In the genomic region with DNA sequence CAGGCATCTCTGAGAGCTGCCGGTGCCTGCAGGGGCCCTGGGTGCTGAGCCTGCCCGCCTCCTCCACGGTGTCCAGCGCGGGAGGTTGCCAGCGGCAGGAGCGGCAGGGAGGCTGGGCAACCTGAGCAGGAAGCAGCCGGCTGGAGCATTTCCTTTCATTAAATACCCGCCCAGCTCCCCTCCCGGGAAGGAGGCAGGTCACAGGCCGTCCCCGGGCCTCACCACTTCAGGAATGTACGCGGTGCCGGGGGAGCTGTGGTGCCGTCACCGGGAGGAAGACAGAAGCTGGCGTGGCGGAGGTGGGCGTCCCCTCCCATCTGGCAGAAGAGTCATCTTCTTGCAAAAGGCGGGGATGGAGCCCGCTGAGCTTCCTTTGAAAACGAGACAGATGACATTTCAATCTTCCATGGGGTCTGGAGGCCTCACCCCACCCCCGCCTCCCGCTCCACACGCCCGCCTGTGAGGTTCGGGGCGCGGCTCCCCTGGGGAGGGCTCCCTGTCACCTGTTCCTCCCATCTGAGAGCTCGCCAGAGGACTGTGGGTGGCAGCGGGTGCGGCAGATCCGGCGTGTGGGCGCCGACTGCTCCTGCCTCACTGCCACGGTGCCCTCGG, we compare ENCODE assay signal across 8 cellular contexts. TPM values are rescaled to one million over a fixed set of nuclear protein-coding genes. Genes with fewer than 3 reads are reported as not detected.
A peak's percentile ranks its signal among the peaks of the same experiment; 100 is the strongest.
DNase-seq lines count a peak whose midpoint lies in the region; ATAC-seq, FAIRE-seq and TF ChIP-seq lines count a peak whose summit lies in the region.

No MANE protein-coding gene starts in this region.

- no peak overlapping the region for H3K27ac ChIP-seq in H1 (ENCODE audit: low read depth, low read length)
- H3K27ac ChIP-seq in osteoblast (ENCODE audit: low read depth, low read length), result no peak overlapping the region

- H4K20me1 ChIP-seq in H1 (replicated peaks in 1 of 2; ENCODE audit: control insufficient read depth in 1 of 2, insufficient read depth in 2 of 2, low read length in 2 of 2) (peaks cover 0 to 2% of the 10 kb centered on the region in 2 experiments), osteoblast (ENCODE audit: insufficient read depth, low read length) (no peaks in the 10 kb centered on the region)

- H3K9me3 ChIP-seq in H1 (ENCODE audit: insufficient read depth in 2 of 2, low read depth in 1 of 2, low read length in 1 of 2), result peaks cover 18 to 73% of the 10 kb centered on the region in 2 experiments
- peaks cover 14% of the 10 kb centered on the region for H3K9me3 ChIP-seq in osteoblast (ENCODE audit: low read depth, low read length)

- H3K4ac ChIP-seq in H1 (replicated peaks; ENCODE audit: insufficient read length, low read depth, low read length), result no peak overlapping the region

- H4K91ac ChIP-seq in H1 (replicated peaks; ENCODE audit: insufficient read length, low read length), result no peak overlapping the region

- H4K8ac ChIP-seq in H1 (ENCODE audit: extremely low read depth, insufficient read depth, low read length), result peak overlapping the region; percentile 51; the same call in 1 of the 2 replicates

- CTCF ChIA-PET in activated CD4-positive, alpha-beta memory T cell treated with anti-CD3 and anti-CD28 coated beads, Interleukin-2, amount 10 ng/mL, durations not matched to agents 7 days and 5 days (lab: Charles Lee), result interaction anchor here (0.6 kb wide), 1 partner anchor 285 kb away, joined by 3 read pairs; no protein-coding TSS in a partner anchor
- CTCF ChIA-PET in H1 (lab: Charles Lee; ENCODE audit: partially characterized antibody), result interaction anchor here (1.8 kb wide), 1 partner anchor 17 kb away, joined by 5 read pairs; no protein-coding TSS in a partner anchor

- H3K4me1 ChIP-seq in H1 (replicated peaks in 1 of 4; ENCODE audit: control insufficient read depth in 3 of 4, insufficient read depth in 4 of 4, low read length in 3 of 4) (peaks cover 0 to 5% (median 0%) of the 10 kb centered on the region in 4 experiments; a peak in 1 of 7 replicates), osteoblast (ENCODE audit: insufficient read depth, low read length) (no peaks in the 10 kb centered on the region)

- H3K27me3 ChIP-seq in H1 (replicated peaks in 1 of 4; ENCODE audit: control insufficient read depth in 3 of 4, extremely low read depth in 1 of 4, insufficient read depth in 3 of 4, low read length in 3 of 4), result no peaks in the 10 kb centered on the region
- peaks cover 46% of the 10 kb centered on the region for H3K27me3 ChIP-seq in osteoblast (ENCODE audit: insufficient read depth, low read length)

- TF ChIP-seq RAD21 in H1 (IDR thresholded peaks at IDR 0.05 in 1 of 2, conservative IDR thresholded peaks at IDR 0.05 in 1 of 2; ENCODE audit: low read depth in 2 of 2, low read length in 2 of 2), result no peak

- H2BK12ac ChIP-seq in H1 (ENCODE audit: low read depth, low read length), result no peak overlapping the region

- no peaks in the 10 kb centered on the region for H3K9me3 Mint-ChIP-seq in activated CD4-positive, alpha-beta memory T cell treated with anti-CD3 and anti-CD28 coated beads, Interleukin-2, amount 10 ng/mL, durations not matched to agents 7 days and 5 days

- no peak for ATAC-seq in GM18873 (IDR thresholded peaks at IDR 0.05; ENCODE audit: low FRiP score, unreplicated experiment)

- POLR2A ChIA-PET in activated CD4-positive, alpha-beta memory T cell treated with anti-CD3 and anti-CD28 coated beads, Interleukin-2, amount 10 ng/mL, durations not matched to agents 7 days and 5 days (lab: Charles Lee), result interaction anchor here (1.0 to 1.8 kb wide), 4 partner anchors 16 to 33 kb away, joined by 4 to 8 read pairs (median 4); a partner anchor contains a TSS
- POLR2A ChIA-PET in H1 (lab: Charles Lee; ENCODE audit: partially characterized antibody), result no interaction called here

- H3K27ac Mint-ChIP-seq in activated CD4-positive, alpha-beta memory T cell treated with anti-CD3 and anti-CD28 coated beads, Interleukin-2, amount 10 ng/mL, durations not matched to agents 7 days and 5 days, result no peak overlapping the region

- no peak overlapping the region for H2BK120ac ChIP-seq in H1 (replicated peaks; ENCODE audit: low read depth, low read length)

- TF ChIP-seq EP300 in H1 (IDR thresholded peaks at IDR 0.05; ENCODE audit: borderline replicate concordance in 1 of 2, low read depth in 2 of 2, low read length in 2 of 2), result no peak

- H3K4me3 Mint-ChIP-seq in activated CD4-positive, alpha-beta memory T cell treated with anti-CD3 and anti-CD28 coated beads, Interleukin-2, amount 10 ng/mL, durations not matched to agents 7 days and 5 days, result peak overlapping the region; percentile 46

- H3K36me3 ChIP-seq in H1 (ENCODE audit: control insufficient read depth in 2 of 4, insufficient read depth in 4 of 4, low read length in 3 of 4) (no peaks in the 10 kb centered on the region), osteoblast (ENCODE audit: insufficient read depth, low read length) (no peaks in the 10 kb centered on the region)

- no peak for FAIRE-seq in H1 (lab: Jason Lieb, UNC)

- no peak overlapping the region for H3K9ac ChIP-seq in H1 (replicated peaks in 1 of 4; ENCODE audit: extremely low read depth in 1 of 4, low read depth in 3 of 4, low read length in 3 of 4)

- H3K4me3 ChIP-seq in H1 (ENCODE audit: extremely low read depth in 1 of 4, insufficient read depth in 2 of 4, low read depth in 3 of 4, low read length in 4 of 4) (no peak overlapping the region), osteoblast (ENCODE audit: insufficient read depth, low read length) (no peak overlapping the region)

- in situ Hi-C loops in KBM-7 (cut with MboI; ENCODE audit: low pct_unique_long_range_greater_than_20kb, low sequenced_read_pairs), result no loop called here
- in situ Hi-C loops in GM13976 (cut with MboI; ENCODE audit: low sequenced_read_pairs, unreplicated experiment), result no loop called here

- peak overlapping the region; percentile 19; the same call in 1 of the 2 replicates for H3K18ac ChIP-seq in H1 (ENCODE audit: extremely low read depth, low read length)

- H3K79me1 ChIP-seq in H1 (ENCODE audit: low read depth, low read length), result no peaks in the 10 kb centered on the region

- H3K27me3 Mint-ChIP-seq in activated CD4-positive, alpha-beta memory T cell treated with anti-CD3 and anti-CD28 coated beads, Interleukin-2, amount 10 ng/mL, durations not matched to agents 7 days and 5 days, result peaks cover 40% of the 10 kb centered on the region

- H3K36me3 Mint-ChIP-seq in activated CD4-positive, alpha-beta memory T cell treated with anti-CD3 and anti-CD28 coated beads, Interleukin-2, amount 10 ng/mL, durations not matched to agents 7 days and 5 days (ENCODE audit: low read depth), result no peaks in the 10 kb centered on the region

- no peak overlapping the region for H2BK5ac ChIP-seq in H1 (ENCODE audit: low read depth, low read length)

- H3K56ac ChIP-seq in H1 (replicated peaks; ENCODE audit: insufficient read length, low read depth, low read length), result no peak overlapping the region

- no peak for TF ChIP-seq POLR2A in H1 (IDR thresholded peaks at IDR 0.05; ENCODE audit: control extremely low read depth in 1 of 2, low read depth in 2 of 2, low read length in 2 of 2)

- peaks cover 10% of the 10 kb centered on the region; the same call in 1 of the 2 replicates for H3K23me2 ChIP-seq in H1 (ENCODE audit: low read depth, low read length)

- H3K4me1 Mint-ChIP-seq in activated CD4-positive, alpha-beta memory T cell treated with anti-CD3 and anti-CD28 coated beads, Interleukin-2, amount 10 ng/mL, durations not matched to agents 7 days and 5 days, result peaks cover 28% of the 10 kb centered on the region

- no peak overlapping the region for H3K14ac ChIP-seq in H1 (ENCODE audit: insufficient read length)

- H2BK20ac ChIP-seq in H1 (ENCODE audit: low read length), result no peak overlapping the region

- DNase-seq in KBM-7 (peak; percentile 71), H1 (ENCODE audit: low read depth in 1 of 2, low spot score in 2 of 2) (peak in 1 of 2 experiments; percentile 33), osteoblast (ENCODE audit: insufficient read length, low spot score, missing footprints) (peak; percentile 96), GM13976 (ENCODE audit: low spot score) (no peak), NK-92 (lab: John Stamatoyannopoulos, UW; ENCODE audit: unreplicated experiment) (no peak), NOMO-1 treated with DMSO at 0.1 percent for 48 hours (lab: John Stamatoyannopoulos, UW; ENCODE audit: unreplicated experiment) (no peak)
- DNase-seq in activated CD4-positive, alpha-beta memory T cell treated with anti-CD3 and anti-CD28 coated beads, Interleukin-2, amount 10 ng/mL, durations not matched to agents 7 days and 5 days, result peak; percentile 51

- H3K4me2 ChIP-seq in H1 (ENCODE audit: insufficient read depth in 1 of 2, low read depth in 2 of 2, low read length in 2 of 2), result peak overlapping the region; percentile 9 to 13; a peak in 1 of 4 replicates
- peak overlapping the region; percentile 28 for H3K4me2 ChIP-seq in osteoblast (ENCODE audit: insufficient read depth, low read length)

- no peak overlapping the region; the same call in 1 of the 2 replicates for H2AFZ ChIP-seq in H1 (ENCODE audit: low read length)
- H2AFZ ChIP-seq in osteoblast (ENCODE audit: low read length), result no peak overlapping the region

- WGBS in H1 (ENCODE audit: extremely low coverage in 1 of 2, insufficient coverage in 1 of 2, insufficient read length in 1 of 2, insufficient replicate concordance in 2 of 2, low coverage in 1 of 2, low lambda C conversion rate in 2 of 2, missing lambda C conversion rate in 1 of 2), 2 experiments, result 76% methylated on average over 33 of the region's 39 CpGs; no CpG with 5 or more reads in 1 of the 2 experiments

- no peak overlapping the region for H2BK15ac ChIP-seq in H1 (ENCODE audit: low read length)

- H3K79me2 ChIP-seq in H1 (ENCODE audit: control insufficient read depth in 1 of 2, insufficient read depth in 2 of 2, low read length in 2 of 2) (no peaks in the 10 kb centered on the region), osteoblast (ENCODE audit: insufficient read depth, low read length) (no peaks in the 10 kb centered on the region)

- no peak overlapping the region for H3K23ac ChIP-seq in H1 (ENCODE audit: insufficient read length)

- TF ChIP-seq CTCF in H1 (IDR thresholded peaks at IDR 0.05; ENCODE audit: control extremely low read depth in 1 of 3, insufficient read depth in 1 of 3, low read depth in 1 of 3, low read length in 3 of 3), result no peak
- no peak for TF ChIP-seq CTCF in osteoblast (IDR thresholded peaks at IDR 0.05; ENCODE audit: extremely low read depth, low read depth, low read length)
- TF ChIP-seq CTCF in GM13976 (IDR thresholded peaks at IDR 0.05; ENCODE audit: borderline replicate concordance, control extremely low read depth, extremely low read depth, insufficient read depth, missing control alignments), result no peak

- H4K5ac ChIP-seq in H1 (ENCODE audit: insufficient read length, low read depth, low read length), result no peak overlapping the region

- no peak overlapping the region for H2AK5ac ChIP-seq in H1 (ENCODE audit: low read depth, low read length)

RNA-seq across cellular contexts. Expression of a gene that starts 16.0 kb away (rescaled TPM):
- total RNA-seq in activated CD4-positive, alpha-beta memory T cell treated with anti-CD3 and anti-CD28 coated beads, Interleukin-2, amount 10 ng/mL, durations not matched to agents 7 days and 5 days, result under 1 TPM; 0.10 to 0.13 TPM
- 5.7 and 6.4 TPM in 2 replicates for total RNA-seq in H1 (2021; fragmentation: NEBNext Ultra II Directional; extraction: Animal tissue kit (Norgen Biotek cat#: 25700))
- polyA plus RNA-seq in H1 (2011; rRNA removed), result 2.2 and 4.5 TPM in 2 replicates
- 3.4 TPM for polyA plus RNA-seq in H1 (2011; cell fraction: cytosol; rRNA removed)
- 6.4 TPM for polyA plus RNA-seq in H1 (2011; cell fraction: nucleus; rRNA removed)
- polyA plus RNA-seq in H1 (2012, experiment 1 of 2), result 2.6 to 3.6 TPM (median 3.4 TPM) in 4 replicates
- 3.8 TPM for polyA plus RNA-seq in H1 (2012, experiment 2 of 2)
- 4.4 TPM for polyA plus RNA-seq in H1 (2013, experiment 1 of 2)
- polyA plus RNA-seq in H1 (2013, experiment 2 of 2), result 4.6 TPM
- 0.51 and 1.2 TPM in 2 replicates for polyA minus RNA-seq in H1 (2011; rRNA and poly(A)+ RNA removed)
- 1.8 TPM for polyA minus RNA-seq in H1 (2011; cell fraction: cytosol; rRNA and poly(A)+ RNA removed)
- polyA minus RNA-seq in H1 (2011; cell fraction: nucleus; rRNA and poly(A)+ RNA removed), result 3.5 TPM
- total RNA-seq in osteoblast, result under 0.01 TPM in 1 of 2 replicates, not detected in the other

RNA-seq across cellular contexts. Expression of a gene that starts 26.8 kb away (rescaled TPM):
- 10 to 100 TPM; 21.3 to 22.6 TPM for total RNA-seq in activated CD4-positive, alpha-beta memory T cell treated with anti-CD3 and anti-CD28 coated beads, Interleukin-2, amount 10 ng/mL, durations not matched to agents 7 days and 5 days
- 3.5 and 5.1 TPM in 2 replicates for total RNA-seq in H1 (2021; fragmentation: NEBNext Ultra II Directional; extraction: Animal tissue kit (Norgen Biotek cat#: 25700))
- polyA plus RNA-seq in H1 (2011; rRNA removed), result 9.0 and 9.1 TPM in 2 replicates
- polyA plus RNA-seq in H1 (2011; cell fraction: cytosol; rRNA removed), result 3.9 TPM
- polyA plus RNA-seq in H1 (2011; cell fraction: nucleus; rRNA removed), result 13.2 TPM
- 3.0 to 6.8 TPM (median 5.8 TPM) in 4 replicates for polyA plus RNA-seq in H1 (2012, experiment 1 of 2)
- 4.3 TPM for polyA plus RNA-seq in H1 (2012, experiment 2 of 2)
- 4.6 TPM for polyA plus RNA-seq in H1 (2013, experiment 1 of 2)
- 4.0 TPM for polyA plus RNA-seq in H1 (2013, experiment 2 of 2)
- 9.2 and 12.6 TPM in 2 replicates for polyA minus RNA-seq in H1 (2011; rRNA and poly(A)+ RNA removed)
- 2.3 TPM for polyA minus RNA-seq in H1 (2011; cell fraction: cytosol; rRNA and poly(A)+ RNA removed)
- polyA minus RNA-seq in H1 (2011; cell fraction: nucleus; rRNA and poly(A)+ RNA removed), result 11.4 TPM
- total RNA-seq in osteoblast, result 25.3 and 35.8 TPM in 2 replicates

Comparison
In these comparisons a context has a peak if more than half of its experiments do, and no peak if none do; other contexts are left out.
1. DNase-seq: peak in KBM-7 (single experiment), activated CD4-positive, alpha-beta memory T cell treated with anti-CD3 and anti-CD28 coated beads, Interleukin-2, amount 10 ng/mL, durations not matched to agents 7 days and 5 days (single experiment) and osteoblast (single experiment); none in GM13976 (single experiment), NK-92 (single experiment) and NOMO-1 treated with DMSO at 0.1 percent for 48 hours (single experiment).